In genomic region chr21:37507716-37508115, GRCh38 we compare ENCODE assay signal across 13 cellular contexts.
"Had no signal": no experiment of that assay in that cellular context is flagged by ENCODE, and none has a peak within 500 bp of the region (broad histone marks: within the 10 kb centered on the region; RNA-seq: fewer than 3 reads in every experiment).

No MANE protein-coding gene starts in this region.

- H3K27me3 ChIP-seq: colonic mucosa, transverse colon had no signal

- DNase-seq: activated CD4-positive, alpha-beta memory T cell treated with anti-CD3 and anti-CD28 coated beads for 36 hours; activated CD4-positive, alpha-beta T cell treated with anti-CD3 and anti-CD28 coated beads for 1 hour; activated T-cell treated with anti-CD3 and anti-CD28 coated beads, Interleukin-2, amount 50 U/mL, for 72 hours; colonic mucosa; foreskin melanocyte; head of caudate nucleus; left cardiac atrium; midbrain; naive B cell; retina; T1000; transverse colon had no signal

- H3K4me1 ChIP-seq: colonic mucosa, transverse colon had no signal

- H3K4me3 ChIP-seq: colonic mucosa, lung, transverse colon had no signal

- H3K27ac ChIP-seq: colonic mucosa, transverse colon had no signal

- H3K9me3 Mint-ChIP-seq: activated CD4-positive, alpha-beta memory T cell treated with anti-CD3 and anti-CD28 coated beads for 36 hours; activated T-cell treated with anti-CD3 and anti-CD28 coated beads, Interleukin-2, amount 50 U/mL, for 72 hours had no signal

- H3K9me3 ChIP-seq: colonic mucosa, transverse colon had no signal

- ATAC-seq: activated T-cell treated with anti-CD3 and anti-CD28 coated beads, Interleukin-2, amount 50 U/mL, for 72 hours; left cardiac atrium had no signal

- H3K27ac Mint-ChIP-seq: activated CD4-positive, alpha-beta memory T cell treated with anti-CD3 and anti-CD28 coated beads for 36 hours; activated T-cell treated with anti-CD3 and anti-CD28 coated beads, Interleukin-2, amount 50 U/mL, for 72 hours; naive B cell had no signal

- H3K4me3 Mint-ChIP-seq: activated CD4-positive, alpha-beta memory T cell treated with anti-CD3 and anti-CD28 coated beads for 36 hours; activated T-cell treated with anti-CD3 and anti-CD28 coated beads, Interleukin-2, amount 50 U/mL, for 72 hours; naive B cell had no signal

- H3K27me3 Mint-ChIP-seq: activated CD4-positive, alpha-beta memory T cell treated with anti-CD3 and anti-CD28 coated beads for 36 hours; naive B cell had no signal
